Comparison of ENCODE assay signal across 15 cellular contexts in the genomic region with DNA sequence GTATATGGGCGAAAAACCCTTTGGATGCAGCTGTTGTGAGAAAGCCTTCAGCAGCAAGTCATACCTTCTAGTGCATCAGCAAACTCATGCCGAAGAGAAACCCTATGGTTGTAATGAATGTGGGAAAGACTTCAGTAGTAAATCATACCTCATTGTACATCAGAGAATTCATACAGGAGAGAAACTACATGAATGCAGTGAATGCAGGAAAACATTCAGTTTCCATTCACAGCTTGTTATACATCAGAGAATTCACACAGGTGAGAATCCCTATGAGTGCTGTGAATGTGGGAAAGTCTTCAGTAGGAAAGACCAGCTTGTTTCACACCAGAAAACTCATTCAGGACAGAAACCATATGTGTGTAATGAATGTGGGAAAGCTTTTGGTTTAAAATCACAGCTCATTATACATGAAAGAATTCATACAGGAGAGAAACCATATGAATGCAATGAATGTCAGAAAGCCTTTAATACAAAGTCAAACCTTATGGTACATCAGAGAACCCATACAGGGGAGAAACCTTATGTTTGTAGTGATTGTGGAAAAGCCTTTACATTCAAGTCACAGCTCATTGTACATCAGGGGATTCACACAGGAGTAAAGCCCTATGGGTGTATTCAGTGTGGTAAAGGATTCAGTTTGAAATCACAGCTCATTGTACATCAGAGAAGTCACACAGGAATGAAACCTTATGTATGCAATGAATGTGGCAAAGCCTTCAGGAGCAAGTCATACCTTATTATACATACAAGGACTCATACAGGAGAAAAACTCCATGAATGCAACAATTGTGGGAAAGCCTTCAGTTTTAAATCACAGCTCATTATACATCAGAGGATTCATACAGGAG. TPM values are rescaled to one million over a fixed set of nuclear protein-coding genes. Genes with fewer than 3 reads are reported as not detected.
DNase-seq lines count a peak whose midpoint lies in the region; ATAC-seq, FAIRE-seq and TF ChIP-seq lines count a peak whose summit lies in the region.
"Had no signal": no experiment of that assay in that cellular context is flagged by ENCODE, and none has a peak within 500 bp of the region (broad histone marks: within the 10 kb centered on the region; RNA-seq: fewer than 3 reads in every experiment).

No MANE protein-coding gene starts in this region.

- H3K27ac Mint-ChIP-seq in stimulated activated naive CD8-positive, alpha-beta T cell treated with anti-CD3 and anti-CD28 coated beads, Interleukin-15, amount 100 ng/mL, for 72 hours, result peak overlapping the region in 1 of 2 donors; percentile 82
- H3K27ac Mint-ChIP-seq: activated T-helper 2 cell treated with anti-CD3 and anti-CD28 coated beads, Interferon-gamma antibody, Interleukin-2, Interleukin-4, amounts not matched to agents 10 μg/mL and 5 μg/mL and 100 μg/mL, durations not matched to agents 14 hours and 24 hours and 36 hours had no signal

- TF ChIP-seq EP300 in HepG2 (IDR thresholded peaks at IDR 0.05; ENCODE audit: low read depth in 2 of 2, low read length in 2 of 2) (no peak), HepG2 (CRISPR knock-in tag; IDR thresholded peaks at IDR 0.05; ENCODE audit: borderline replicate concordance) (no peak)

- H4K20me1 ChIP-seq in HepG2 (ENCODE audit: insufficient read depth, low read length), result no peaks in the 10 kb centered on the region

- no peak overlapping the region for H3K4me3 Mint-ChIP-seq in stimulated activated naive CD8-positive, alpha-beta T cell treated with anti-CD3 and anti-CD28 coated beads, Interleukin-15, amount 100 ng/mL, for 72 hours

- no peak overlapping the region for H3K9ac ChIP-seq in HepG2 (ENCODE audit: insufficient read depth, low read depth, low read length)
- H3K9ac ChIP-seq in adipocyte (ENCODE audit: low read length), result no peak overlapping the region
- H3K9ac ChIP-seq in kidney (ENCODE audit: low read length in 2 of 2), result no peak overlapping the region

- H3K4me1 Mint-ChIP-seq in stimulated activated naive CD8-positive, alpha-beta T cell treated with anti-CD3 and anti-CD28 coated beads, Interleukin-15, amount 100 ng/mL, for 72 hours, result no peaks in the 10 kb centered on the region

- peaks cover 42 to 61% of the 10 kb centered on the region in 2 donors for H3K9me3 Mint-ChIP-seq in stimulated activated naive CD8-positive, alpha-beta T cell treated with anti-CD3 and anti-CD28 coated beads, Interleukin-15, amount 100 ng/mL, for 72 hours

- H3K4me3 ChIP-seq in HepG2 (replicated peaks in 1 of 3; ENCODE audit: insufficient read depth in 1 of 3, low read depth in 2 of 3, low read length in 3 of 3), result no peak overlapping the region
- no peak overlapping the region for H3K4me3 ChIP-seq in right lobe of liver
- H3K4me3 ChIP-seq in adipocyte (ENCODE audit: low read length), result peak overlapping the region; percentile 77
- peak overlapping the region; percentile 22 to 65 for H3K4me3 ChIP-seq in kidney (ENCODE audit: low read length in 2 of 2)
- H3K4me3 ChIP-seq: colonic mucosa, ovary had no signal

- CTCF ChIA-PET in HepG2 (lab: Yijun Ruan, JAX; ENCODE audit: low intra/inter-chr PET ratio, low total read pairs), result no interaction called here

- POLR2A ChIA-PET in HepG2 (lab: Yijun Ruan, JAX), result no interaction called here

- DNase-seq in HepG2 (ENCODE audit: low spot score) (no peak), right lobe of liver (no peak), adipocyte (ENCODE audit: low read depth) (no peak), kidney (no peak), A172 (ENCODE audit: low spot score) (no peak)
- DNase-seq in stimulated activated naive CD8-positive, alpha-beta T cell treated with anti-CD3 and anti-CD28 coated beads, Interleukin-15, amount 100 ng/mL, for 72 hours, result no peak
- DNase-seq: activated CD4-positive, alpha-beta T cell treated with anti-CD3 and anti-CD28 coated beads, Interleukin-2, amount 50 U/mL, for 1 hour; BE2C; colonic mucosa; foreskin keratinocyte; NCI-H187 treated with DMSO at 0.1 percent for 48 hours; ovary had no signal

- peaks cover 74% of the 10 kb centered on the region for H3K9me3 ChIP-seq in HepG2 (ENCODE audit: low read length)
- peaks cover 28 to 70% (median 55%) of the 10 kb centered on the region in 4 donors for H3K9me3 ChIP-seq in right lobe of liver
- H3K9me3 ChIP-seq in adipocyte (ENCODE audit: control insufficient read depth, low read length), result peaks cover 75% of the 10 kb centered on the region
- peaks cover 65 to 72% of the 10 kb centered on the region in 2 donors for H3K9me3 ChIP-seq in kidney (ENCODE audit: control insufficient read depth in 1 of 2, low read length in 2 of 2)

- no peak overlapping the region for H3K4me2 ChIP-seq in HepG2 (ENCODE audit: low read depth, low read length)

- H3K27me3 Mint-ChIP-seq in stimulated activated naive CD8-positive, alpha-beta T cell treated with anti-CD3 and anti-CD28 coated beads, Interleukin-15, amount 100 ng/mL, for 72 hours, result no peaks in the 10 kb centered on the region

- FAIRE-seq in HepG2 (lab: Jason Lieb, UNC), result no peak
- FAIRE-seq in kidney (lab: Jason Lieb, UNC), result no peak

- H3K27me3 ChIP-seq in HepG2 (ENCODE audit: control insufficient read depth in 1 of 2, insufficient read depth in 2 of 2, low read length in 2 of 2), result no peaks in the 10 kb centered on the region
- no peaks in the 10 kb centered on the region for H3K27me3 ChIP-seq in right lobe of liver
- no peaks in the 10 kb centered on the region for H3K27me3 ChIP-seq in adipocyte (replicated peaks; ENCODE audit: control insufficient read depth, insufficient read depth, low read length)
- H3K27me3 ChIP-seq: BE2C, colonic mucosa, foreskin keratinocyte, ovary had no signal

- ATAC-seq in HepG2 (no peak), right lobe of liver (no peak), HG02852 (IDR thresholded peaks at IDR 0.05; ENCODE audit: unreplicated experiment) (no peak), GM21825 (IDR thresholded peaks at IDR 0.05; ENCODE audit: unreplicated experiment) (no peak)
- ATAC-seq in stimulated activated naive CD8-positive, alpha-beta T cell treated with anti-CD3 and anti-CD28 coated beads, Interleukin-15, amount 100 ng/mL, for 72 hours, result no peak
- ATAC-seq: foreskin keratinocyte had no signal

- TF ChIP-seq POLR2A in HepG2 (IDR thresholded peaks at IDR 0.05; ENCODE audit: insufficient read depth in 1 of 2, low read depth in 2 of 2, low read length in 2 of 2), result no peak
- no peak for TF ChIP-seq POLR2A in right lobe of liver (IDR thresholded peaks at IDR 0.05)

- H2AFZ ChIP-seq in HepG2 (ENCODE audit: low read length), result no peak overlapping the region

- H3K36me3 ChIP-seq in HepG2 (replicated peaks in 1 of 2; ENCODE audit: control insufficient read depth in 1 of 2, insufficient read depth in 2 of 2, low read length in 2 of 2) (peaks cover 13 to 39% of the 10 kb centered on the region in 2 experiments), right lobe of liver (peaks cover 0 to 30% (median 15%) of the 10 kb centered on the region in 4 donors), adipocyte (ENCODE audit: control insufficient read depth, insufficient read depth, low read length, severe bottlenecking) (peaks cover 58% of the 10 kb centered on the region), kidney (ENCODE audit: control insufficient read depth in 1 of 2, insufficient read depth in 2 of 2, low read length in 2 of 2) (peaks cover 23 to 36% of the 10 kb centered on the region in 2 donors)
- H3K36me3 ChIP-seq: ovary had no signal

- TF ChIP-seq CTCF in HepG2 (CRISPR knock-in tag; IDR thresholded peaks at IDR 0.05), result no peak
- TF ChIP-seq CTCF in right lobe of liver (IDR thresholded peaks at IDR 0.05), result no peak
- no peak for TF ChIP-seq CTCF in kidney (IDR thresholded peaks at IDR 0.05; ENCODE audit: borderline replicate concordance, extremely low read depth, insufficient read depth)

- intact Hi-C loops in HepG2 (cut with micrococcal nuclease; ENCODE audit: unreplicated experiment) (no loop called here), right lobe of liver (cut with DNase I) (no loop called here), kidney (cut with DNase I) (no loop called here)

- TSS peak; percentile 20 for BruUV-seq in HepG2 (replicated peaks; lab: Mats Ljungman, UMichigan)

- 99% methylated on average over 2 of the region's 2 CpGs for WGBS in HepG2 (ENCODE audit: low lambda C conversion rate)
- WGBS in right lobe of liver (ENCODE audit: insufficient coverage, low coverage, low lambda C conversion rate, missing lambda C conversion rate), result 95% methylated on average over 2 of the region's 2 CpGs

- in situ Hi-C loops in HepG2 (cut with HindIII; ENCODE audit: extremely low pct_ligation_motif_present, low pct_unique_long_range_greater_than_20kb), result no loop called here

- H3K79me2 ChIP-seq in HepG2 (ENCODE audit: insufficient read depth, low read length), result no peaks in the 10 kb centered on the region

- H3K4me1 ChIP-seq in HepG2 (ENCODE audit: insufficient read depth, low read length), result no peaks in the 10 kb centered on the region
- no peaks in the 10 kb centered on the region for H3K4me1 ChIP-seq in right lobe of liver
- H3K4me1 ChIP-seq in adipocyte (ENCODE audit: control insufficient read depth, insufficient read depth, low read length), result no peaks in the 10 kb centered on the region
- no peaks in the 10 kb centered on the region for H3K4me1 ChIP-seq in kidney (ENCODE audit: control insufficient read depth in 1 of 2, insufficient read depth in 1 of 2, low read depth in 1 of 2, low read length in 2 of 2)
- H3K4me1 ChIP-seq: BE2C, colonic mucosa, foreskin keratinocyte had no signal

- H3K27ac ChIP-seq in HepG2 (ENCODE audit: extremely low read length, insufficient read depth, low read length), result no peak overlapping the region
- H3K27ac ChIP-seq in right lobe of liver, result no peak overlapping the region
- H3K27ac ChIP-seq in kidney (ENCODE audit: low read depth in 2 of 2, low read length in 2 of 2), result no peak overlapping the region
- H3K27ac ChIP-seq: colonic mucosa, foreskin keratinocyte, ovary had no signal

- no peak for TF ChIP-seq RAD21 in HepG2 (CRISPR knock-in tag; IDR thresholded peaks at IDR 0.05)

RNA-seq across cellular contexts. Expression of a gene that starts 21.4 kb away (rescaled TPM):
- total RNA-seq in HepG2 (2016; rRNA removed; fragmentation: Illumina TruSeq; extraction: Trizol) (31.3 and 54.4 TPM in 2 replicates), right lobe of liver (10 to 100 TPM in 4 of 6 experiments, 1 to 10 TPM in 2; 8.2 to 14.2 (median 10.7) TPM), kidney (33.4 TPM)
- total RNA-seq in HepG2 (2016; cell fraction: cytosol; rRNA removed; fragmentation: Illumina TruSeq; extraction: Trizol; ENCODE audit: low read depth), result 2.6 and 3.8 TPM in 2 replicates
- 30.4 and 53.0 TPM in 2 replicates for total RNA-seq in HepG2 (2016; cell fraction: insoluble cytoplasmic fraction; rRNA removed; fragmentation: Illumina TruSeq; extraction: Trizol)
- total RNA-seq in HepG2 (2016; cell fraction: membrane; rRNA removed; fragmentation: Illumina TruSeq; extraction: Trizol), result 6.8 and 6.9 TPM in 2 replicates
- 31.3 and 32.6 TPM in 2 replicates for total RNA-seq in HepG2 (2016; cell fraction: nucleus; rRNA removed; fragmentation: Illumina TruSeq; extraction: Trizol)
- polyA plus RNA-seq in HepG2 (2011; rRNA removed) (7.6 and 9.0 TPM in 2 replicates), kidney (ENCODE audit: insufficient read depth, low read depth, low replicate concordance) (6.7 TPM)
- 5.6 and 7.7 TPM in 2 replicates for polyA plus RNA-seq in HepG2 (2011; cell fraction: cytosol; rRNA removed)
- 5.7 and 7.6 TPM in 2 replicates for polyA plus RNA-seq in HepG2 (2011; cell fraction: nucleus; rRNA removed)
- 9.0 and 10.8 TPM in 2 replicates for polyA plus RNA-seq in HepG2 (2012)
- 0.61 and 0.63 TPM in 2 replicates for polyA plus RNA-seq in HepG2 (2016; cell fraction: cytosol; fragmentation: Illumina TruSeq; extraction: Trizol; ENCODE audit: low read depth)
- polyA plus RNA-seq in HepG2 (2016; cell fraction: insoluble cytoplasmic fraction; fragmentation: Illumina TruSeq; extraction: Trizol; ENCODE audit: low read depth), result 22.5 and 23.0 TPM in 2 replicates
- 0.96 and 1.1 TPM in 2 replicates for polyA plus RNA-seq in HepG2 (2016; cell fraction: membrane; fragmentation: Illumina TruSeq; extraction: Trizol; ENCODE audit: low read depth)
- 9.5 and 11.9 TPM in 2 replicates for polyA plus RNA-seq in HepG2 (2016; cell fraction: nucleus; fragmentation: Illumina TruSeq; extraction: Trizol; ENCODE audit: insufficient read depth, low read depth)
- polyA minus RNA-seq in HepG2 (2011; rRNA and poly(A)+ RNA removed; ENCODE audit: low replicate concordance), result 59.0 and 116 TPM in 2 replicates
- polyA minus RNA-seq in HepG2 (2011; cell fraction: cytosol; rRNA and poly(A)+ RNA removed), result 20.1 and 24.7 TPM in 2 replicates
- 72.6 and 74.2 TPM in 2 replicates for polyA minus RNA-seq in HepG2 (2011; cell fraction: nucleus; rRNA and poly(A)+ RNA removed)
- total RNA-seq in A172 (2014; rRNA removed; shearing (Covaris generic)), result 12.9 and 17.5 TPM in 2 replicates

RNA-seq across cellular contexts. Expression of a gene that starts 33.0 kb away (rescaled TPM):
- not detected in 2 replicates for total RNA-seq in HepG2 (2016; rRNA removed; fragmentation: Illumina TruSeq; extraction: Trizol)
- not detected in 2 replicates for total RNA-seq in HepG2 (2016; cell fraction: cytosol; rRNA removed; fragmentation: Illumina TruSeq; extraction: Trizol; ENCODE audit: low read depth)
- not detected in 2 replicates for total RNA-seq in HepG2 (2016; cell fraction: insoluble cytoplasmic fraction; rRNA removed; fragmentation: Illumina TruSeq; extraction: Trizol)
- total RNA-seq in HepG2 (2016; cell fraction: membrane; rRNA removed; fragmentation: Illumina TruSeq; extraction: Trizol), result not detected in 2 replicates
- total RNA-seq in HepG2 (2016; cell fraction: nucleus; rRNA removed; fragmentation: Illumina TruSeq; extraction: Trizol), result not detected in 2 replicates
- polyA plus RNA-seq in HepG2 (2011; rRNA removed), result not detected in 2 replicates
- polyA plus RNA-seq in HepG2 (2011; cell fraction: cytosol; rRNA removed), result not detected in 2 replicates
- not detected in 2 replicates for polyA plus RNA-seq in HepG2 (2011; cell fraction: nucleus; rRNA removed)
- polyA plus RNA-seq in HepG2 (2012), result not detected in 2 replicates
- polyA plus RNA-seq in HepG2 (2016; cell fraction: cytosol; fragmentation: Illumina TruSeq; extraction: Trizol; ENCODE audit: low read depth), result not detected in 2 replicates
- polyA plus RNA-seq in HepG2 (2016; cell fraction: insoluble cytoplasmic fraction; fragmentation: Illumina TruSeq; extraction: Trizol; ENCODE audit: low read depth), result not detected in 2 replicates
- not detected in 2 replicates for polyA plus RNA-seq in HepG2 (2016; cell fraction: membrane; fragmentation: Illumina TruSeq; extraction: Trizol; ENCODE audit: low read depth)
- polyA plus RNA-seq in HepG2 (2016; cell fraction: nucleus; fragmentation: Illumina TruSeq; extraction: Trizol; ENCODE audit: insufficient read depth, low read depth), result not detected in 2 replicates
- not detected in 2 replicates for polyA minus RNA-seq in HepG2 (2011; rRNA and poly(A)+ RNA removed; ENCODE audit: low replicate concordance)
- polyA minus RNA-seq in HepG2 (2011; cell fraction: cytosol; rRNA and poly(A)+ RNA removed), result not detected in 2 replicates
- polyA minus RNA-seq in HepG2 (2011; cell fraction: nucleus; rRNA and poly(A)+ RNA removed), result not detected in 2 replicates
- total RNA-seq in right lobe of liver, result not detected
- not detected for total RNA-seq in kidney
- polyA plus RNA-seq in kidney (ENCODE audit: insufficient read depth, low read depth, low replicate concordance), result not detected
- not detected in 2 replicates for total RNA-seq in A172 (2014; rRNA removed; shearing (Covaris generic))
- total RNA-seq: activated T-helper 2 cell treated with anti-CD3 and anti-CD28 coated beads, Interferon-gamma antibody, Interleukin-2, Interleukin-4, amounts not matched to agents 10 μg/mL and 5 μg/mL and 100 μg/mL, durations not matched to agents 14 hours and 24 hours and 36 hours; colonic mucosa; foreskin keratinocyte; ovary had no signal
- polyA plus RNA-seq: foreskin keratinocyte, ovary had no signal

Comparison
In these comparisons a context has a peak if more than half of its experiments do, and no peak if none do; other contexts are left out.
1. H3K4me3 ChIP-seq: peak in adipocyte (single experiment) and kidney (2 of 2); none in HepG2 (0 of 3) and right lobe of liver (0 of 3).